Comparison of ENCODE assay signal across 8 cellular contexts in genomic region chr14:34874386-34875030, GRCh38. TPM values are rescaled to one million over a fixed set of nuclear protein-coding genes. Genes with fewer than 3 reads are reported as not detected.
DNase-seq lines count a peak whose midpoint lies in the region; ATAC-seq and TF ChIP-seq lines count a peak whose summit lies in the region.

No MANE protein-coding gene starts in this region.

- ATAC-seq in GM19372 (IDR thresholded peaks at IDR 0.05; ENCODE audit: low read depth, unreplicated experiment) = peak; percentile 25
- ATAC-seq in HG03460 (IDR thresholded peaks at IDR 0.05; ENCODE audit: unreplicated experiment) = peak; percentile 28

- peaks cover 35 to 51% (median 51%) of the 10 kb centered on the region in 3 donors for H3K4me1 Mint-ChIP-seq in CD8-positive, alpha-beta memory T cell
- H3K4me1 Mint-ChIP-seq in activated T-helper 2 cell treated with anti-CD3 and anti-CD28 coated beads, Interferon-gamma antibody, Interleukin-2, Interleukin-4, amounts not matched to agents 10 μg/mL and 5 μg/mL and 100 μg/mL, durations not matched to agents 14 hours and 24 hours and 36 hours (ENCODE audit: low read depth) = peaks cover 26% of the 10 kb centered on the region
- peaks cover 30% of the 10 kb centered on the region for H3K4me1 Mint-ChIP-seq in neural crest cell

- no peaks in the 10 kb centered on the region for H3K27me3 Mint-ChIP-seq in CD8-positive, alpha-beta memory T cell
- no peaks in the 10 kb centered on the region for H3K27me3 Mint-ChIP-seq in activated T-helper 2 cell treated with anti-CD3 and anti-CD28 coated beads, Interferon-gamma antibody, Interleukin-2, Interleukin-4, amounts not matched to agents 10 μg/mL and 5 μg/mL and 100 μg/mL, durations not matched to agents 14 hours and 24 hours and 36 hours (ENCODE audit: low read depth)
- H3K27me3 Mint-ChIP-seq in neural crest cell (ENCODE audit: low read depth) = peaks cover 2% of the 10 kb centered on the region

- peak overlapping the region; percentile 84 to 100 (median 98) for H3K27ac Mint-ChIP-seq in CD8-positive, alpha-beta memory T cell
- peak overlapping the region; percentile 99 for H3K27ac Mint-ChIP-seq in activated T-helper 2 cell treated with anti-CD3 and anti-CD28 coated beads, Interferon-gamma antibody, Interleukin-2, Interleukin-4, amounts not matched to agents 10 μg/mL and 5 μg/mL and 100 μg/mL, durations not matched to agents 14 hours and 24 hours and 36 hours
- peak overlapping the region; percentile 35 for H3K27ac Mint-ChIP-seq in neural crest cell (ENCODE audit: unreplicated experiment)

- no peaks in the 10 kb centered on the region for H3K36me3 ChIP-seq in CD8-positive, alpha-beta memory T cell (ENCODE audit: insufficient read depth, low read length)

- H3K27me3 ChIP-seq in CD8-positive, alpha-beta memory T cell (ENCODE audit: insufficient read depth, low read length, poor library complexity, severe bottlenecking) = no peaks in the 10 kb centered on the region

- no peaks in the 10 kb centered on the region for H3K9me3 ChIP-seq in CD8-positive, alpha-beta memory T cell (ENCODE audit: low read length)

- H3K27ac ChIP-seq in CD8-positive, alpha-beta memory T cell (ENCODE audit: low read depth, low read length) = peak overlapping the region; percentile 98

- H3K4me1 ChIP-seq in CD8-positive, alpha-beta memory T cell (ENCODE audit: insufficient read depth, low read length) = peaks cover 22% of the 10 kb centered on the region

- peak; percentile 29 to 73 (median 69) for DNase-seq in CD8-positive, alpha-beta memory T cell
- peak; percentile 49 for DNase-seq in NOMO-1 treated with dmso at 0.1 percent for 144 hours (lab: John Stamatoyannopoulos, UW; ENCODE audit: unreplicated experiment)
- no peak for DNase-seq in activated T-helper 2 cell treated with anti-CD3 and anti-CD28 coated beads, Interferon-gamma antibody, Interleukin-2, Interleukin-4, amounts not matched to agents 10 μg/mL and 5 μg/mL and 100 μg/mL, durations not matched to agents 14 hours and 24 hours and 36 hours (ENCODE audit: low spot score)
- DNase-seq in fibroblast of villous mesenchyme (ENCODE audit: low read depth) = peak; percentile 65
- DNase-seq in neural crest cell (ENCODE audit: low read depth, low spot score) = peak; percentile 50
- peak; percentile 47 for DNase-seq in superior temporal gyrus (ENCODE audit: extremely low spot score)

- H3K36me3 Mint-ChIP-seq in CD8-positive, alpha-beta memory T cell = peaks cover 0 to 40% (median 4%) of the 10 kb centered on the region in 3 donors
- H3K36me3 Mint-ChIP-seq in activated T-helper 2 cell treated with anti-CD3 and anti-CD28 coated beads, Interferon-gamma antibody, Interleukin-2, Interleukin-4, amounts not matched to agents 10 μg/mL and 5 μg/mL and 100 μg/mL, durations not matched to agents 14 hours and 24 hours and 36 hours (ENCODE audit: low read depth) = peaks cover 40% of the 10 kb centered on the region
- H3K36me3 Mint-ChIP-seq in neural crest cell (ENCODE audit: low read depth) = no peaks in the 10 kb centered on the region

- peaks cover 0 to 2% (median 0%) of the 10 kb centered on the region in 5 donors for H3K9me3 Mint-ChIP-seq in CD8-positive, alpha-beta memory T cell
- no peaks in the 10 kb centered on the region for H3K9me3 Mint-ChIP-seq in activated T-helper 2 cell treated with anti-CD3 and anti-CD28 coated beads, Interferon-gamma antibody, Interleukin-2, Interleukin-4, amounts not matched to agents 10 μg/mL and 5 μg/mL and 100 μg/mL, durations not matched to agents 14 hours and 24 hours and 36 hours
- H3K9me3 Mint-ChIP-seq in neural crest cell = no peaks in the 10 kb centered on the region

- TF ChIP-seq CTCF in fibroblast of villous mesenchyme (IDR thresholded peaks at IDR 0.05; ENCODE audit: insufficient read depth, low read depth, low read length) = peak; percentile 14
- TF ChIP-seq CTCF in neural crest cell (conservative IDR thresholded peaks at IDR 0.05) = peak; percentile 3

- CTCF ChIA-PET in CD8-positive, alpha-beta memory T cell (lab: Charles Lee) = interaction anchor here (1.1 to 1.3 kb wide), 3 partner anchors 15 to 107 kb away, joined by 3 to 6 read pairs (median 5); no protein-coding TSS in a partner anchor

- POLR2A ChIA-PET in CD8-positive, alpha-beta memory T cell (lab: Charles Lee) = interaction anchor here (0.7 to 3.7 kb wide), 9 partner anchors 17 to 248 kb away, joined by 3 to 64 read pairs (median 4); partner anchors contain the start of genes PPP2R3C, PRORP and SRP54

- intact Hi-C loops in activated T-helper 2 cell treated with anti-CD3 and anti-CD28 coated beads, Interferon-gamma antibody, Interleukin-2, Interleukin-4, amounts not matched to agents 10 μg/mL and 5 μg/mL and 100 μg/mL, durations not matched to agents 14 hours and 24 hours and 36 hours (cut with micrococcal nuclease) = loop anchor here (1.0 to 10.0 kb wide), 6 partner anchors 62 to 950 kb away; partner anchors contain the start of genes BRMS1L, PPP2R3C, PRORP and SNX6

- H3K4me3 Mint-ChIP-seq in CD8-positive, alpha-beta memory T cell = peak overlapping the region; percentile 86 to 100 (median 97)
- H3K4me3 Mint-ChIP-seq in activated T-helper 2 cell treated with anti-CD3 and anti-CD28 coated beads, Interferon-gamma antibody, Interleukin-2, Interleukin-4, amounts not matched to agents 10 μg/mL and 5 μg/mL and 100 μg/mL, durations not matched to agents 14 hours and 24 hours and 36 hours (ENCODE audit: low read depth) = peak overlapping the region; percentile 95
- H3K4me3 Mint-ChIP-seq in neural crest cell = peak overlapping the region; percentile 99

- peak overlapping the region; percentile 86 for H3K4me3 ChIP-seq in CD8-positive, alpha-beta memory T cell (ENCODE audit: low read length)
- peak overlapping the region; percentile 92 for H3K4me3 ChIP-seq in fibroblast of villous mesenchyme (ENCODE audit: low read depth, low read length)

RNA-seq across cellular contexts. Expression of gene BAZ1A, which starts 0.7 kb away (rescaled TPM):
- 10 to 100 TPM; 67.5 to 70.5 TPM for total RNA-seq in CD8-positive, alpha-beta memory T cell
- 14.9 TPM for polyA plus RNA-seq in CD8-positive, alpha-beta memory T cell
- total RNA-seq in activated T-helper 2 cell treated with anti-CD3 and anti-CD28 coated beads, Interferon-gamma antibody, Interleukin-2, Interleukin-4, amounts not matched to agents 10 μg/mL and 5 μg/mL and 100 μg/mL, durations not matched to agents 14 hours and 24 hours and 36 hours = 81.7 and 85.7 TPM in 2 replicates
- total RNA-seq in fibroblast of villous mesenchyme (29.6 and 49.2 TPM in 2 replicates), neural crest cell (50.2 and 56.3 TPM in 2 replicates)

Comparison
In these comparisons a context has a peak if more than half of its experiments do, and no peak if none do; other contexts are left out.
1. H3K27ac Mint-ChIP-seq: peak in every context shown above with its lines; median percentile 99 in activated T-helper 2 cell treated with anti-CD3 and anti-CD28 coated beads, Interferon-gamma antibody, Interleukin-2, Interleukin-4, amounts not matched to agents 10 μg/mL and 5 μg/mL and 100 μg/mL, durations not matched to agents 14 hours and 24 hours and 36 hours; 98 in CD8-positive, alpha-beta memory T cell; 35 in neural crest cell.